8 cellular contexts compared by ENCODE assay signal in genomic region chr17:65054602-65055001, GRCh38. TPM values are rescaled to one million over a fixed set of nuclear protein-coding genes. Genes with fewer than 3 reads are reported as not detected.
DNase-seq lines count a peak whose midpoint lies in the region; ATAC-seq and TF ChIP-seq lines count a peak whose summit lies in the region.

No MANE protein-coding gene starts in this region.

- no peak for TF ChIP-seq CTCF in GM12864 (IDR thresholded peaks at IDR 0.05; ENCODE audit: low read depth, low read length, missing control alignments)
- TF ChIP-seq CTCF in Peyer's patch (IDR thresholded peaks at IDR 0.05): no peak
- TF ChIP-seq CTCF in esophagus squamous epithelium (IDR thresholded peaks at IDR 0.05): no peak
- no peak for TF ChIP-seq CTCF in gastrocnemius medialis (IDR thresholded peaks at IDR 0.05 in 4 of 5, conservative IDR thresholded peaks at IDR 0.05 in 1 of 5)

- TF ChIP-seq POLR2A in Peyer's patch (IDR thresholded peaks at IDR 0.05) (peak; percentile 17 to 61), esophagus squamous epithelium (IDR thresholded peaks at IDR 0.05) (no peak), gastrocnemius medialis (IDR thresholded peaks at IDR 0.05) (no peak)

- H3K4me1 ChIP-seq in Peyer's patch: peaks cover 0 to 43% (median 9%) of the 10 kb centered on the region in 4 donors
- peaks cover 23 to 86% (median 58%) of the 10 kb centered on the region in 3 donors for H3K4me1 ChIP-seq in esophagus squamous epithelium
- H3K4me1 ChIP-seq in gastrocnemius medialis: peaks cover 41 to 48% of the 10 kb centered on the region in 2 donors

- WGBS in esophagus squamous epithelium, 2 donors: 7 to 21% methylated on average over 3 of the region's 3 CpGs

- H3K27me3 ChIP-seq in Peyer's patch: no peaks in the 10 kb centered on the region
- no peaks in the 10 kb centered on the region for H3K27me3 ChIP-seq in esophagus squamous epithelium
- no peaks in the 10 kb centered on the region for H3K27me3 ChIP-seq in gastrocnemius medialis

- no peak for ATAC-seq in gastrocnemius medialis
- ATAC-seq in HG03460 (IDR thresholded peaks at IDR 0.05; ENCODE audit: unreplicated experiment): no peak
- ATAC-seq in GM19463 (IDR thresholded peaks at IDR 0.05; ENCODE audit: unreplicated experiment): no peak

- DNase-seq in GM12864 (ENCODE audit: low read depth) (no peak), Peyer's patch (no peak), esophagus squamous epithelium (lab: John Stamatoyannopoulos, UW) (no peak), gastrocnemius medialis (no peak), mesenteric fat pad (ENCODE audit: low spot score) (no peak), NCI-H510A (lab: John Stamatoyannopoulos, UW) (no peak)

- H3K27ac ChIP-seq in Peyer's patch (peak overlapping the region; percentile 99 to 100 (median 100)), esophagus squamous epithelium (peak overlapping the region in 3 of 4 donors; percentile 98 to 100 (median 99)), gastrocnemius medialis (peak overlapping the region; percentile 98 to 100 (median 99))

- H3K9me3 ChIP-seq in Peyer's patch (no peaks in the 10 kb centered on the region), esophagus squamous epithelium (no peaks in the 10 kb centered on the region), gastrocnemius medialis (no peaks in the 10 kb centered on the region)

- intact Hi-C loops in esophagus squamous epithelium (cut with DNase I): loop anchor here (10.0 kb wide), 1 partner anchor 70 kb away; no protein-coding TSS in a partner anchor
- intact Hi-C loops in gastrocnemius medialis (cut with DNase I; ENCODE audit: low total_unique reads): loop anchor here (10.0 kb wide), 2 partner anchors 500 to 910 kb away; no protein-coding TSS in a partner anchor

- in situ Hi-C loops in gastrocnemius medialis (cut with MboI; ENCODE audit: low sequenced_read_pairs in 4 of 4): loop anchor here in 3 of 4 donors (5.0 to 10.0 kb wide), 3 partner anchors 72 to 82 kb away; no protein-coding TSS in a partner anchor

- H3K4me3 ChIP-seq in GM12864 (ENCODE audit: low read depth, low read length) (peak overlapping the region; percentile 85), Peyer's patch (peak overlapping the region; percentile 90 to 98 (median 96)), esophagus squamous epithelium (peak overlapping the region; percentile 79 to 96 (median 89)), gastrocnemius medialis (peak overlapping the region; percentile 72 to 96 (median 90))

- peaks cover 0 to 40% (median 0%) of the 10 kb centered on the region in 3 donors for H3K36me3 ChIP-seq in Peyer's patch
- H3K36me3 ChIP-seq in esophagus squamous epithelium: peaks cover 0 to 39% (median 4%) of the 10 kb centered on the region in 3 donors
- peaks cover 0 to 39% of the 10 kb centered on the region in 2 donors for H3K36me3 ChIP-seq in gastrocnemius medialis

RNA-seq across cellular contexts. Expression of gene GNA13, which starts 1.9 kb away (rescaled TPM):
- 10 to 100 TPM; 49.5 to 72.0 (median 63.6) TPM for total RNA-seq in Peyer's patch
- total RNA-seq in esophagus squamous epithelium: 10 to 100 TPM; 21.3 to 43.1 (median 35.7) TPM
- 100 to 1,000 TPM in 3 of 4 donors, 10 to 100 TPM in 1; 87.7 to 146 (median 103) TPM for total RNA-seq in gastrocnemius medialis
- 50.9 TPM for total RNA-seq in mesenteric fat pad

Comparison
In these comparisons a context has a peak if more than half of its experiments do, and no peak if none do; other contexts are left out.
1. POLR2A ChIP-seq: peak in Peyer's patch (2 of 2); none in esophagus squamous epithelium (0 of 4) and gastrocnemius medialis (0 of 2).
2. Peak in every context shown above with its lines, with median percentiles within 50 percentile points of each other: H3K4me3 ChIP-seq and H3K27ac ChIP-seq.